15 cellular contexts compared by ENCODE assay signal in the genomic region with DNA sequence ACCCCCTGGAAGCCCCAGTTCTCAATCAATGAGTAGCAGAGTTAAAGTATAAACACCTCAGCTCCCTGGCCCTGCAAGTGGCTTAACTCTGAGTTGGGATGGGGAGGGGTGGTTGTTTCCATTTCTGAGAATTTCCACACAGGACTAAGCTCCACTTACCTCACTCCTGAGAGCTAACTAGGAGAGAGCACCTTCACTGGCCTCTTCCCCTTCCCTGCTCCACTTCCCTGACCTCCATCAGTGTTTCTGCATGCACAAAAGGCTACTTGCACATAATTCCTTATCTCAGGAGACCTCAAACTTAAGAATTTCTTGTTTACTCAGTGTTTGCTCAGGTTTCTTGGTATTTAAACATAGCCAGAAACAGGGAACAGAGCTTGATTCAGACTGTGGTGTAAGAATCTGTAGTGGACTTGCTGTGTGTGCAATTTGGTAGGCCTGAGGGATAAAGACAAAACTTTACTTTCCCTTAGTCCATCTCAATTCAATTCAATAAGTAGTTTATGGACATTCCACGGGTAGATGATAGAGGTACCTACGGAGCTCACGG.
DNase-seq lines count a peak whose midpoint lies in the region; ATAC-seq and TF ChIP-seq lines count a peak whose summit lies in the region.
"Had no signal": no experiment of that assay in that cellular context is flagged by ENCODE, and none has a peak within 500 bp of the region (broad histone marks: within the 10 kb centered on the region; RNA-seq: fewer than 3 reads in every experiment).

No MANE protein-coding gene starts in this region.

- H3K4ac ChIP-seq in H9 (ENCODE audit: low read depth, low read length) = no peak overlapping the region

- H3K79me1 ChIP-seq in H9 (ENCODE audit: insufficient read depth, low read depth, low read length, poor library complexity, severe bottlenecking) = no peaks in the 10 kb centered on the region

- no peaks in the 10 kb centered on the region for H3K23me2 ChIP-seq in H9 (ENCODE audit: insufficient read length, low read depth, low read length, poor library complexity, severe bottlenecking)

- no peak overlapping the region for H2AFZ ChIP-seq in H9 (ENCODE audit: low read length)
- no peak overlapping the region for H2AFZ ChIP-seq in hepatocyte
- H2AFZ ChIP-seq: GM23338 had no signal

- no peak overlapping the region for H2BK12ac ChIP-seq in H9 (ENCODE audit: insufficient read length, low read depth, low read length)

- H3K36me3 ChIP-seq in hepatocyte (replicated peaks; ENCODE audit: insufficient read depth, low read depth) (no peaks in the 10 kb centered on the region), lung (ENCODE audit: control insufficient read depth in 2 of 2, insufficient read depth in 2 of 2, low read length in 2 of 2) (no peaks in the 10 kb centered on the region)
- H3K36me3 ChIP-seq: BLaER1 had no signal

- no peaks in the 10 kb centered on the region for H3K79me2 ChIP-seq in H9 (ENCODE audit: insufficient read depth, low read length)
- peaks cover 26% of the 10 kb centered on the region for H3K79me2 ChIP-seq in hepatocyte

- H4K91ac ChIP-seq in H9 (ENCODE audit: insufficient read length, low read depth, low read length) = no peak overlapping the region

- no peak overlapping the region for H3K4me3 Mint-ChIP-seq in H9
- no peak overlapping the region for H3K4me3 Mint-ChIP-seq in type B pancreatic cell
- H3K4me3 Mint-ChIP-seq: CD14-positive monocyte; CD4-positive, alpha-beta memory T cell; GM23338 had no signal

- H3K27me3 ChIP-seq in H9 (ENCODE audit: insufficient read depth, low read length) = no peaks in the 10 kb centered on the region
- no peaks in the 10 kb centered on the region for H3K27me3 ChIP-seq in hepatocyte
- H3K27me3 ChIP-seq in lung (ENCODE audit: control insufficient read depth, insufficient read depth) = no peaks in the 10 kb centered on the region
- H3K27me3 ChIP-seq: BLaER1 had no signal

- H3K23ac ChIP-seq in H9 (ENCODE audit: insufficient read length, low read depth, low read length) = no peak overlapping the region

- no peak overlapping the region for H4K5ac ChIP-seq in H9 (ENCODE audit: insufficient read length, low read depth, low read length)

- no CpG with 5 or more reads among the region's 3 CpGs for WGBS in H9 (ENCODE audit: extremely low coverage, insufficient read length, low lambda C conversion rate)
- 56% methylated on average over 3 of the region's 3 CpGs for WGBS in hepatocyte (ENCODE audit: low lambda C conversion rate, missing lambda C conversion rate)
- 57 to 88% methylated on average over 3 of the region's 3 CpGs for WGBS in lung, 2 donors

- no peaks in the 10 kb centered on the region for H3K9me2 ChIP-seq in hepatocyte (replicated peaks; ENCODE audit: insufficient read depth)

- H4K20me1 ChIP-seq in H9 (ENCODE audit: control insufficient read depth, insufficient read depth, insufficient read length) (no peaks in the 10 kb centered on the region), hepatocyte (ENCODE audit: insufficient read depth, poor library complexity, severe bottlenecking) (no peaks in the 10 kb centered on the region)
- H4K20me1 ChIP-seq: BLaER1 had no signal

- H3K4me1 ChIP-seq in H9 (ENCODE audit: insufficient read depth, low read length) (no peaks in the 10 kb centered on the region), hepatocyte (ENCODE audit: insufficient read depth) (peaks cover 32% of the 10 kb centered on the region), lung (ENCODE audit: control insufficient read depth in 2 of 2, insufficient read depth in 2 of 2, low read length in 2 of 2) (peaks cover 0 to 3% of the 10 kb centered on the region in 2 donors)
- H3K4me1 ChIP-seq: BLaER1 had no signal

- no peak overlapping the region for H2BK20ac ChIP-seq in H9 (ENCODE audit: low read depth, low read length, poor library complexity, severe bottlenecking)

- no peaks in the 10 kb centered on the region for H3K27me3 Mint-ChIP-seq in H9 (ENCODE audit: low read depth)
- no peaks in the 10 kb centered on the region for H3K27me3 Mint-ChIP-seq in type B pancreatic cell

- H4K8ac ChIP-seq in H9 (replicated peaks; ENCODE audit: insufficient read length, low read depth, low read length) = no peak overlapping the region

- H3K4me3 ChIP-seq in hepatocyte (no peak overlapping the region), lung (no peak overlapping the region)
- H3K4me3 ChIP-seq: BLaER1, GM23338 had no signal

- no peak for DNase-seq in H9
- DNase-seq in amniotic epithelial cell (ENCODE audit: low read depth) = peak; percentile 79
- DNase-seq in hepatocyte (ENCODE audit: low spot score) = no peak
- DNase-seq in lung (ENCODE audit: low spot score) = no peak
- DNase-seq in MV-4-11 (lab: John Stamatoyannopoulos, UW) = no peak
- DNase-seq in type B pancreatic cell (ENCODE audit: extremely low spot score, unreplicated experiment) = no peak
- DNase-seq: 8988T; CD4-positive, alpha-beta memory T cell; DMS153; GDM1 had no signal

- no peak overlapping the region for H3K4me2 ChIP-seq in H9 (ENCODE audit: insufficient read depth, insufficient read length, low read length)
- peak overlapping the region; percentile 48 for H3K4me2 ChIP-seq in hepatocyte
- H3K4me2 ChIP-seq: BLaER1, GM23338 had no signal

- no peak overlapping the region for H3K14ac ChIP-seq in H9 (ENCODE audit: insufficient read depth, low read length)

- no peak overlapping the region for H2BK15ac ChIP-seq in H9 (ENCODE audit: low read depth, low read length)

- H3K9me3 ChIP-seq in H9 (ENCODE audit: control insufficient read depth, low read depth, low read length) (no peaks in the 10 kb centered on the region), hepatocyte (ENCODE audit: low read depth) (no peaks in the 10 kb centered on the region), lung (ENCODE audit: control insufficient read depth in 2 of 2, insufficient read depth in 1 of 2, low read length in 1 of 2) (peaks cover 0 to 2% of the 10 kb centered on the region in 2 donors)
- H3K9me3 ChIP-seq: BLaER1 had no signal

- H3K4me1 Mint-ChIP-seq in H9 (0 out of 4 replicates have a peak, but pooled peaks cover 0 to 6% of the 10 kb centered on the region in 2 experiments), type B pancreatic cell (ENCODE audit: unreplicated experiment) (no peaks in the 10 kb centered on the region)
- H3K4me1 Mint-ChIP-seq: CD14-positive monocyte; CD4-positive, alpha-beta memory T cell had no signal

- no peak overlapping the region for H3K27ac ChIP-seq in H9 (ENCODE audit: insufficient read length, low read depth, low read length)
- H3K27ac ChIP-seq in hepatocyte = peak overlapping the region; percentile 67
- no peak overlapping the region for H3K27ac ChIP-seq in lung (ENCODE audit: low read depth in 1 of 2, low read length in 1 of 2)
- H3K27ac ChIP-seq: BLaER1 had no signal

- H3K36me3 Mint-ChIP-seq in H9 (ENCODE audit: insufficient read depth in 1 of 3, low read depth in 3 of 3) (no peaks in the 10 kb centered on the region; a peak in 1 of 7 replicates), type B pancreatic cell (no peaks in the 10 kb centered on the region)
- H3K36me3 Mint-ChIP-seq: CD14-positive monocyte; CD4-positive, alpha-beta memory T cell had no signal

- H3K9me3 Mint-ChIP-seq in H9 = peaks cover 0 to 3% of the 10 kb centered on the region in 2 experiments; a peak in 1 of 5 replicates
- H3K9me3 Mint-ChIP-seq in type B pancreatic cell = peaks cover 5% of the 10 kb centered on the region

- H3K9ac ChIP-seq in H9 (ENCODE audit: extremely low read depth, insufficient read length, low read length) = no peak overlapping the region
- H3K9ac ChIP-seq: BLaER1 had no signal

- H2AK5ac ChIP-seq in H9 (ENCODE audit: insufficient read length, low read length) = no peak overlapping the region

- H3K27ac Mint-ChIP-seq in H9 (peak overlapping the region in 1 of 3 experiments; percentile 62; a peak in 1 of 7 replicates), type B pancreatic cell (no peak overlapping the region)
- H3K27ac Mint-ChIP-seq: CD4-positive, alpha-beta memory T cell; GM23338 had no signal

- TF ChIP-seq CTCF in H9 (conservative IDR thresholded peaks at IDR 0.05) = no peak
- no peak for TF ChIP-seq CTCF in hepatocyte (IDR thresholded peaks at IDR 0.05; ENCODE audit: poor library complexity)
- no peak for TF ChIP-seq CTCF in lung (IDR thresholded peaks at IDR 0.05; ENCODE audit: control extremely low read depth, extremely low read depth)
- no peak for TF ChIP-seq CTCF in type B pancreatic cell (conservative IDR thresholded peaks at IDR 0.05)

- ATAC-seq in lung (ENCODE audit: insufficient read depth, low FRiP score) (peak; percentile 54), GM21515 (IDR thresholded peaks at IDR 0.05; ENCODE audit: unreplicated experiment) (no peak)
- ATAC-seq: GM23338, HCT116 had no signal

- no peak overlapping the region for H3K18ac ChIP-seq in H9 (ENCODE audit: insufficient read length, low read depth, low read length)

- H2BK120ac ChIP-seq in H9 (ENCODE audit: low read depth, low read length, poor library complexity, severe bottlenecking) = no peak overlapping the region

- no peak overlapping the region for H2BK5ac ChIP-seq in H9 (ENCODE audit: insufficient read length, low read length)

- no peak overlapping the region for H3K56ac ChIP-seq in H9 (ENCODE audit: insufficient read length, low read depth, low read length)

- peak overlapping the region; percentile 43 for H3T11ph ChIP-seq in H9 (ENCODE audit: low read length)
